Comparison of ENCODE assay signal across 11 cellular contexts in the genomic region with DNA sequence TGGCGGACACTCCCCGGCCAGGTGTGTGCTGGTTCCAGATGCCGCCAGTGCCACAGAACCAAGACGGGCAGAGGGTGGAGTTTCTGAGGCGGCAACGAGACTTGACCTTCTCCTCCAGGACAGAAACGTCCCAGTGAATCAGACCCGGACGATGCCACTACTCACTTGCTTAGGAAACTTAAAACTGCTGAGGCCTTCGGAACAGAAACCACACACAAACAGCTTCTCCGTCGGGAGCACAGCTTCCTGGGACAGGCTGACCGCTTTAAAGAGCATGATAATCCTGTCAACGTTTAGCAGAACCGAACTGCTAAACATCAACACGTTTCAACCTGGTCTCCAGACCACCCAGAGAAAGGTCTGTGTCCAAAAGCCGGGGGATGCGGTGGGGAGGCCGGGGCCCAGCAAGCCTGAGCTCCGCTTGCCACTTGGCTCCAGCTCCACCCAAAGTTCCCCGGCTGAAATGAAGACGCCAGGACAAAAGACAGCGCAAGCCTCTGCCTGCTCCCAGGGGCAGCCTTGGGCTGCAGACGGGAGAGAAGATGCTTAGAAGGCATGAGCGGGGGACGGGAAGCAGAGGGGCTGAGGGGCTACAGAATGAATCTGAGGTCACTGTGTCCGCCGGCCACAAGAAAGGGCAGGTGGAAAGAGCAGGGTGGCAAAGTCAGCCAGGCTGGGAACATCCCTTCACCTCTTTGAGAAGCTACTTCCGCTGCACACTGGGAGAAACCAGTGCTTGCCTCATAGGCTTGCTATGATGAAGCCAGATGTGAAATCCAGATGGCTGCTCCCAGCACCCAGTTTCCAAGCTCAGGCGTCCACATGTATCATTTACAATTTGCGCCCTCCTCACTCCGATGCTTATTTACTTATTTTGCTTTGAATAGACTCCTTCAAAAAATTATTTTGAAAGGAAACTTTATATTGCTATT.
DNase-seq lines count a peak whose midpoint lies in the region; ATAC-seq and TF ChIP-seq lines count a peak whose summit lies in the region.
"Had no signal": no experiment of that assay in that cellular context is flagged by ENCODE, and none has a peak within 500 bp of the region (broad histone marks: within the 10 kb centered on the region; RNA-seq: fewer than 3 reads in every experiment).

No MANE protein-coding gene starts in this region.

- H3K9me3 ChIP-seq in skeletal muscle tissue (ENCODE audit: control insufficient read depth in 3 of 3, low read length in 3 of 3) (no peaks in the 10 kb centered on the region), PC-3 (ENCODE audit: low read length) (no peaks in the 10 kb centered on the region)

- CTCF ChIA-PET in PC-3 (lab: Charles Lee), result no interaction called here

- intact Hi-C loops in CD14-positive monocyte (cut with micrococcal nuclease) (no loop called here), PC-3 (cut with micrococcal nuclease) (no loop called here)

- peaks cover 0 to 4% (median 0%) of the 10 kb centered on the region in 7 donors for H3K9me3 Mint-ChIP-seq in CD14-positive monocyte
- H3K9me3 Mint-ChIP-seq: activated CD4-positive, alpha-beta memory T cell treated with anti-CD3 and anti-CD28 coated beads for 36 hours; stimulated activated effector memory CD8-positive, alpha-beta T cell treated with anti-CD3 and anti-CD28 coated beads, Interleukin-12 subunit alpha, Interleukin-12 subunit beta, amount 100 ng/mL, for 72 hours had no signal

- POLR2A ChIA-PET in PC-3 (lab: Charles Lee; ENCODE audit: unreplicated experiment), result no interaction called here

- H3K27me3 Mint-ChIP-seq in CD14-positive monocyte (ENCODE audit: low read depth in 3 of 3), result peaks cover 25 to 48% (median 33%) of the 10 kb centered on the region in 3 donors

- peak overlapping the region; percentile 41 to 61 (median 43) for H3K9ac ChIP-seq in skeletal muscle tissue (ENCODE audit: low read depth in 1 of 3, low read length in 3 of 3)
- H3K9ac ChIP-seq in PC-3 (ENCODE audit: low read length), result no peak overlapping the region

- ATAC-seq in HG02588 (IDR thresholded peaks at IDR 0.05; ENCODE audit: unreplicated experiment) (no peak), PC-3 (no peak)
- ATAC-seq: stimulated activated effector memory CD8-positive, alpha-beta T cell treated with anti-CD3 and anti-CD28 coated beads, Interleukin-12 subunit alpha, Interleukin-12 subunit beta, amount 100 ng/mL, for 72 hours had no signal

- H3K27me3 ChIP-seq in skeletal muscle tissue (ENCODE audit: control insufficient read depth in 3 of 3, insufficient read depth in 3 of 3, low read length in 3 of 3) (no peaks in the 10 kb centered on the region), PC-3 (ENCODE audit: low read length) (no peaks in the 10 kb centered on the region)

- H3K9me2 ChIP-seq in PC-3 (replicated peaks; ENCODE audit: low read length), result no peaks in the 10 kb centered on the region

- peak overlapping the region in 1 of 7 donors; percentile 19 for H3K27ac Mint-ChIP-seq in CD14-positive monocyte
- H3K27ac Mint-ChIP-seq: activated CD4-positive, alpha-beta memory T cell treated with anti-CD3 and anti-CD28 coated beads for 36 hours; stimulated activated effector memory CD8-positive, alpha-beta T cell treated with anti-CD3 and anti-CD28 coated beads, Interleukin-12 subunit alpha, Interleukin-12 subunit beta, amount 100 ng/mL, for 72 hours had no signal

- peak overlapping the region; percentile 14; the same call in 1 of the 2 replicates for H3K4me3 ChIP-seq in HFF-Myc (replicated peaks; ENCODE audit: low read depth, low read length)
- peak overlapping the region; percentile 5 for H3K4me3 ChIP-seq in choroid plexus epithelial cell (ENCODE audit: low read depth, low read length)
- H3K4me3 ChIP-seq in skeletal muscle tissue (ENCODE audit: low read length in 3 of 3), result peak overlapping the region; percentile 27 to 56 (median 43)
- H3K4me3 ChIP-seq in PC-3 (ENCODE audit: low read length), result no peak overlapping the region

- no peak overlapping the region for H3K4me2 ChIP-seq in PC-3 (ENCODE audit: low read length)

- no peak overlapping the region for H2AFZ ChIP-seq in PC-3 (ENCODE audit: low read length)

- no peaks in the 10 kb centered on the region for H3K36me3 ChIP-seq in skeletal muscle tissue (ENCODE audit: control insufficient read depth in 3 of 3, insufficient read depth in 3 of 3, low read length in 3 of 3)
- H3K36me3 ChIP-seq in PC-3 (ENCODE audit: low read depth, low read length), result no peaks in the 10 kb centered on the region

- H3K36me3 Mint-ChIP-seq in CD14-positive monocyte, result peaks cover 0 to 3% of the 10 kb centered on the region in 2 donors
- H3K36me3 Mint-ChIP-seq: activated CD4-positive, alpha-beta memory T cell treated with anti-CD3 and anti-CD28 coated beads for 36 hours; stimulated activated effector memory CD8-positive, alpha-beta T cell treated with anti-CD3 and anti-CD28 coated beads, Interleukin-12 subunit alpha, Interleukin-12 subunit beta, amount 100 ng/mL, for 72 hours had no signal

- peaks cover 28 to 46% (median 39%) of the 10 kb centered on the region in 3 donors for H3K4me1 ChIP-seq in skeletal muscle tissue (ENCODE audit: control insufficient read depth in 3 of 3, insufficient read depth in 3 of 3, low read length in 3 of 3)
- H3K4me1 ChIP-seq in PC-3 (ENCODE audit: insufficient read depth, low read length), result no peaks in the 10 kb centered on the region

- H3K79me2 ChIP-seq in PC-3 (ENCODE audit: low read length), result no peaks in the 10 kb centered on the region

- peak overlapping the region in 1 of 2 donors; percentile 36 for H3K4me3 Mint-ChIP-seq in CD14-positive monocyte
- H3K4me3 Mint-ChIP-seq: activated CD4-positive, alpha-beta memory T cell treated with anti-CD3 and anti-CD28 coated beads for 36 hours; stimulated activated effector memory CD8-positive, alpha-beta T cell treated with anti-CD3 and anti-CD28 coated beads, Interleukin-12 subunit alpha, Interleukin-12 subunit beta, amount 100 ng/mL, for 72 hours had no signal

- no TSS peak for BruUV-seq in PC-3 (replicated peaks; lab: Mats Ljungman, UMichigan)

- H3K27ac ChIP-seq in skeletal muscle tissue (ENCODE audit: low read depth, low read length), result peak overlapping the region; percentile 61
- H3K27ac ChIP-seq in PC-3 (ENCODE audit: low read length), result no peak overlapping the region

- DNase-seq in HFF-Myc (ENCODE audit: extremely low read depth, low read depth), result peak; percentile 58
- peak; percentile 60 for DNase-seq in choroid plexus epithelial cell (ENCODE audit: low read depth)
- peak; percentile 57 for DNase-seq in iris pigment epithelial cell (ENCODE audit: low read depth)
- DNase-seq in CD14-positive monocyte (ENCODE audit: low spot score), result no peak
- DNase-seq in nucleus accumbens (lab: John Stamatoyannopoulos, UW), result no peak
- no peak for DNase-seq in PC-3
- DNase-seq: activated CD4-positive, alpha-beta memory T cell treated with anti-CD3 and anti-CD28 coated beads for 36 hours; NCI-H187 treated with DMSO at 0.1 percent for 48 hours had no signal

- H3K4me1 Mint-ChIP-seq in CD14-positive monocyte, result peaks cover 8% of the 10 kb centered on the region

- no peaks in the 10 kb centered on the region for H4K20me1 ChIP-seq in PC-3 (ENCODE audit: low read length)

- H3F3A ChIP-seq in PC-3 (ENCODE audit: low read length, unreplicated experiment), result no peaks in the 10 kb centered on the region

- TF ChIP-seq CTCF in HFF-Myc (IDR thresholded peaks at IDR 0.05; ENCODE audit: low read depth, low read length, missing control alignments), result no peak
- TF ChIP-seq CTCF in choroid plexus epithelial cell (conservative IDR thresholded peaks at IDR 0.05; ENCODE audit: low read depth, low read length), result no peak
- TF ChIP-seq CTCF in CD14-positive monocyte (IDR thresholded peaks at IDR 0.05), result no peak
- no peak for TF ChIP-seq CTCF in PC-3 (conservative IDR thresholded peaks at IDR 0.05; ENCODE audit: low read depth, low read length)

Comparison
In these comparisons a context has a peak if more than half of its experiments do, and no peak if none do; other contexts are left out.
1. DNase-seq: peak in HFF-Myc (single experiment), choroid plexus epithelial cell (single experiment) and iris pigment epithelial cell (single experiment); none in CD14-positive monocyte (single experiment), nucleus accumbens (0 of 56) and PC-3 (single experiment).